Comparison of ENCODE assay signal across 20 cellular contexts in the genomic region with DNA sequence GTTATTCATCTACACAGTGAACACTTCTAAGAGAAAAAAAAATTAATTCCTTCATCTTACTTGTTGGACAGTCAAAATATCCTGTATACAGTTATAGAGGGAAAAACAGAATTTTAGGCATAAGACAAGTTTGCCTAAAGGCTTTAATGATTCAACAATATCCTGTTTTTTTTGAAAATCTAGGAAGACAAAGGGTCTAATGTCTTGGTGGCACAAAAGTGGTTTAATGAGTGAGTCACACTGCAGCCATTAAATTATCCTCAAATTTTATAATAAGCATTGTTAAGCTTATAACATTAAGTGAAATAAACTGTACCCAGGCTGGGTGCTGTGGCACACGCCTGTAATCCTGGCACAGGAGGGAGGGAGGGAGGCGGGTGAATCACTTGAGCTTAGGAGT.
DNase-seq lines count a peak whose midpoint lies in the region.
"Had no signal": no experiment of that assay in that cellular context is flagged by ENCODE, and none has a peak within 500 bp of the region (broad histone marks: within the 10 kb centered on the region; RNA-seq: fewer than 3 reads in every experiment).

No MANE protein-coding gene starts in this region.

- DNase-seq in HT1080 (ENCODE audit: low read depth) (peak; percentile 52), SK-MEL-5 (ENCODE audit: low read depth, low spot score) (peak; percentile 69), foreskin melanocyte (peak; percentile 91), NOMO-1 (lab: John Stamatoyannopoulos, UW; ENCODE audit: unreplicated experiment in 2 of 2) (no peak), SKM-1 (lab: John Stamatoyannopoulos, UW; ENCODE audit: unreplicated experiment) (no peak), NCI-H1092 (lab: John Stamatoyannopoulos, UW) (no peak)
- DNase-seq: ACHN, DMS79 treated with DMSO at 0.1 percent for 48 hours, H7, HFFc6, IMR-90, Karpas-422, MM.1S, NCI-H1092 treated with DMSO at 0.1 percent for 48 hours, NCI-H2081, NCI-H446 treated with DMSO at 0.1 percent for 48 hours, Right ventricle myocardium superior had no signal

- H3K27ac ChIP-seq in temporal lobe (ENCODE audit: low read depth, low read length): peak overlapping the region; percentile 87
- H3K27ac ChIP-seq: HL-60, SK-N-MC had no signal

- in situ Hi-C loops in SK-MEL-5 (cut with HindIII; ENCODE audit: low pct_unique_long_range_greater_than_20kb, low sequenced_read_pairs): no loop called here

Comparison
In these comparisons a context has a peak if more than half of its experiments do, and no peak if none do; other contexts are left out.
1. DNase-seq: peak in HT1080 (single experiment), SK-MEL-5 (single experiment) and foreskin melanocyte (single experiment); none in NOMO-1 (0 of 2), SKM-1 (single experiment) and NCI-H1092 (single experiment).